1 cellular context compared by ENCODE assay signal in the genomic region with DNA sequence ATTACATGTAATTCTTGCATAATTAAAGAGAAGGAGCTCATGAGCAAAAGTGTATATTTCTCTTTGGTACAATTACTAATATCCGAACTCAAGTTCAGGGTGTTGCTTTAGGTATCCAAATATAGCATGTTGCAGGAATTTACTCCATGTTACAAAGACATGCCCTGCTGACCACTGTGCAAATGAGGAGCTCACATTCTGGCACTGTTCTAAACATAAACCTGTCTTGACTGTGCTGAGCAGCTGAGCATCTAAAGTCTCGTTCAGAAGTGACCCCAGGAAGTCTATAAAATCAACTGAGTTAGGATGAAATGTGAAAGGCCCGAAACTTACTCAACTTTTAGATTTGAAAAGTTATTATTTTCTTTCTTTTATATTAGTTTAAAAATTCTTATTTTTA.
TF ChIP-seq lines count a peak whose summit lies in the region.

No MANE protein-coding gene starts in this region.

TF ChIP-seq in IMR-90, 13 proteins besides CTCF, POLR2A, EP300 and RAD21:
- TF ChIP-seq CHD1 (IDR thresholded peaks at IDR 0.05; ENCODE audit: low read depth, low read length) (no peak), RCOR1 (IDR thresholded peaks at IDR 0.05; ENCODE audit: insufficient replicate concordance, low read length) (no peak), NFE2L2 (IDR thresholded peaks at IDR 0.05; ENCODE audit: low read depth, low read length) (no peak), FOS (IDR thresholded peaks at IDR 0.05; ENCODE audit: low read depth, low read length) (no peak), MAFK (IDR thresholded peaks at IDR 0.05; ENCODE audit: low read depth, low read length) (no peak), BHLHE40 (IDR thresholded peaks at IDR 0.05; ENCODE audit: low read depth, low read length) (no peak), SMC3 (IDR thresholded peaks at IDR 0.05; ENCODE audit: low read depth, low read length) (no peak), CEBPB (IDR thresholded peaks at IDR 0.05; ENCODE audit: low read depth, low read length) (no peak), MXI1 (IDR thresholded peaks at IDR 0.05; ENCODE audit: borderline replicate concordance, low read depth, low read length) (no peak), MAZ (IDR thresholded peaks at IDR 0.05; ENCODE audit: borderline replicate concordance, low read depth, low read length) (no peak), RFX5 (IDR thresholded peaks at IDR 0.05; ENCODE audit: low read depth, low read length) (no peak), USF2 (IDR thresholded peaks at IDR 0.05; ENCODE audit: low read depth, low read length) (no peak)
- TF ChIP-seq, protein P1, sequence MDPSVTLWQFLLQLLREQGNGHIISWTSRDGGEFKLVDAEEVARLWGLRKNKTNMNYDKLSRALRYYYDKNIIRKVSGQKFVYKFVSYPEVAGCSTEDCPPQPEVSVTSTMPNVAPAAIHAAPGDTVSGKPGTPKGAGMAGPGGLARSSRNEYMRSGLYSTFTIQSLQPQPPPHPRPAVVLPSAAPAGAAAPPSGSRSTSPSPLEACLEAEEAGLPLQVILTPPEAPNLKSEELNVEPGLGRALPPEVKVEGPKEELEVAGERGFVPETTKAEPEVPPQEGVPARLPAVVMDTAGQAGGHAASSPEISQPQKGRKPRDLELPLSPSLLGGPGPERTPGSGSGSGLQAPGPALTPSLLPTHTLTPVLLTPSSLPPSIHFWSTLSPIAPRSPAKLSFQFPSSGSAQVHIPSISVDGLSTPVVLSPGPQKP (IDR thresholded peaks at IDR 0.05; ENCODE audit: borderline replicate concordance, low read depth, low read length) = no peak
